21 cellular contexts compared by ENCODE assay signal in genomic region chr6:129908858-129909257, GRCh38. TPM values are rescaled to one million over a fixed set of nuclear protein-coding genes. Genes with fewer than 3 reads are reported as not detected.
A peak's percentile ranks its signal among the peaks of the same experiment; 100 is the strongest.
DNase-seq lines count a peak whose midpoint lies in the region; ATAC-seq and TF ChIP-seq lines count a peak whose summit lies in the region.
"Had no signal": no experiment of that assay in that cellular context is flagged by ENCODE, and none has a peak within 500 bp of the region (broad histone marks: within the 10 kb centered on the region; RNA-seq: fewer than 3 reads in every experiment).

No MANE protein-coding gene starts in this region.

- TF ChIP-seq CTCF in CD8-positive, alpha-beta T cell (IDR thresholded peaks at IDR 0.05): no peak

- H3K27me3 Mint-ChIP-seq in activated T-cell treated with anti-CD3 and anti-CD28 coated beads, Interleukin-2, amount 50 U/mL, for 72 hours (ENCODE audit: low read depth): no peaks in the 10 kb centered on the region
- H3K27me3 Mint-ChIP-seq in stimulated activated naive CD8-positive, alpha-beta T cell treated with anti-CD3 and anti-CD28 coated beads, Interleukin-15, amount 100 ng/mL, for 72 hours: no peaks in the 10 kb centered on the region
- no peaks in the 10 kb centered on the region for H3K27me3 Mint-ChIP-seq in CD8-positive, alpha-beta T cell (ENCODE audit: low read depth)
- H3K27me3 Mint-ChIP-seq: activated naive CD8-positive, alpha-beta T cell treated with anti-CD3 and anti-CD28 coated beads, Interleukin-2, amount 50 U/mL, for 24 hours; CD4-positive, alpha-beta T cell; central memory CD8-positive, alpha-beta T cell had no signal

- H3K4me3 Mint-ChIP-seq in activated T-cell treated with anti-CD3 and anti-CD28 coated beads, Interleukin-2, amount 50 U/mL, for 72 hours: no peak overlapping the region
- no peak overlapping the region for H3K4me3 Mint-ChIP-seq in stimulated activated naive CD8-positive, alpha-beta T cell treated with anti-CD3 and anti-CD28 coated beads, Interleukin-15, amount 100 ng/mL, for 72 hours
- H3K4me3 Mint-ChIP-seq in CD8-positive, alpha-beta T cell: no peak overlapping the region
- H3K4me3 Mint-ChIP-seq: activated naive CD8-positive, alpha-beta T cell treated with anti-CD3 and anti-CD28 coated beads, Interleukin-2, amount 50 U/mL, for 24 hours; CD4-positive, alpha-beta T cell; central memory CD8-positive, alpha-beta T cell had no signal

- H3K9me3 Mint-ChIP-seq in activated T-cell treated with anti-CD3 and anti-CD28 coated beads, Interleukin-2, amount 50 U/mL, for 72 hours: no peaks in the 10 kb centered on the region
- no peaks in the 10 kb centered on the region for H3K9me3 Mint-ChIP-seq in stimulated activated naive CD8-positive, alpha-beta T cell treated with anti-CD3 and anti-CD28 coated beads, Interleukin-15, amount 100 ng/mL, for 72 hours
- no peaks in the 10 kb centered on the region for H3K9me3 Mint-ChIP-seq in CD8-positive, alpha-beta T cell
- H3K9me3 Mint-ChIP-seq: activated naive CD8-positive, alpha-beta T cell treated with anti-CD3 and anti-CD28 coated beads, Interleukin-2, amount 50 U/mL, for 24 hours; CD4-positive, alpha-beta T cell; central memory CD8-positive, alpha-beta T cell had no signal

- CTCF ChIA-PET in CD8-positive, alpha-beta T cell (lab: Charles Lee): no interaction called here

- H3K27ac Mint-ChIP-seq in activated T-cell treated with anti-CD3 and anti-CD28 coated beads, Interleukin-2, amount 50 U/mL, for 72 hours: no peak overlapping the region
- no peak overlapping the region for H3K27ac Mint-ChIP-seq in stimulated activated naive CD8-positive, alpha-beta T cell treated with anti-CD3 and anti-CD28 coated beads, Interleukin-15, amount 100 ng/mL, for 72 hours
- no peak overlapping the region for H3K27ac Mint-ChIP-seq in CD8-positive, alpha-beta T cell
- H3K27ac Mint-ChIP-seq: activated naive CD8-positive, alpha-beta T cell treated with anti-CD3 and anti-CD28 coated beads, Interleukin-2, amount 50 U/mL, for 24 hours; CD4-positive, alpha-beta T cell had no signal

- H3K4me1 Mint-ChIP-seq in activated T-cell treated with anti-CD3 and anti-CD28 coated beads, Interleukin-2, amount 50 U/mL, for 72 hours (ENCODE audit: low read depth): peaks cover 12% of the 10 kb centered on the region
- no peaks in the 10 kb centered on the region for H3K4me1 Mint-ChIP-seq in stimulated activated naive CD8-positive, alpha-beta T cell treated with anti-CD3 and anti-CD28 coated beads, Interleukin-15, amount 100 ng/mL, for 72 hours
- H3K4me1 Mint-ChIP-seq in CD8-positive, alpha-beta T cell (ENCODE audit: low read depth): no peaks in the 10 kb centered on the region

- DNase-seq in activated T-cell treated with anti-CD3 and anti-CD28 coated beads, Interleukin-2, amount 50 U/mL, for 72 hours: no peak
- DNase-seq in activated T-cell treated with anti-CD3 and anti-CD28 coated beads, Interleukin-2, amount 50 U/mL, for 48 hours: no peak
- DNase-seq in stimulated activated naive CD8-positive, alpha-beta T cell treated with anti-CD3 and anti-CD28 coated beads, Interleukin-15, amount 100 ng/mL, for 72 hours: no peak
- DNase-seq in sciatic nerve (ENCODE audit: low spot score): no peak
- no peak for DNase-seq in CD8-positive, alpha-beta T cell
- DNase-seq in OCI-M2 (lab: John Stamatoyannopoulos, UW; ENCODE audit: unreplicated experiment): no peak
- DNase-seq: activated naive CD8-positive, alpha-beta T cell treated with anti-CD3 and anti-CD28 coated beads, Interleukin-2, amount 50 U/mL, for 24 hours; CD4-positive, alpha-beta T cell; HCEC 1CT; mucosa of descending colon; NCI-H2227 treated with DMSO at 0.1 percent for 48 hours; PC-3; thyroid gland had no signal

- ATAC-seq in activated T-cell treated with anti-CD3 and anti-CD28 coated beads, Interleukin-2, amount 50 U/mL, for 72 hours (replicated peaks in 1 of 2): peak; percentile 72 to 90
- ATAC-seq in GM21786 (IDR thresholded peaks at IDR 0.05; ENCODE audit: unreplicated experiment) (peak; percentile 59), HG03097 (IDR thresholded peaks at IDR 0.05; ENCODE audit: low FRiP score, unreplicated experiment) (peak; percentile 77), sciatic nerve (no peak)
- ATAC-seq in stimulated activated naive CD8-positive, alpha-beta T cell treated with anti-CD3 and anti-CD28 coated beads, Interleukin-15, amount 100 ng/mL, for 72 hours: peak; percentile 60
- no peak for ATAC-seq in CD8-positive, alpha-beta T cell
- ATAC-seq: activated naive CD8-positive, alpha-beta T cell treated with anti-CD3 and anti-CD28 coated beads, Interleukin-2, amount 50 U/mL, for 24 hours; mucosa of descending colon; PC-3 had no signal

- H3K36me3 Mint-ChIP-seq in activated T-cell treated with anti-CD3 and anti-CD28 coated beads, Interleukin-2, amount 50 U/mL, for 72 hours (ENCODE audit: insufficient read depth in 2 of 2): no peaks in the 10 kb centered on the region
- H3K36me3 Mint-ChIP-seq in CD8-positive, alpha-beta T cell: no peaks in the 10 kb centered on the region

- no peaks in the 10 kb centered on the region for H3K9me3 ChIP-seq in CD8-positive, alpha-beta T cell (ENCODE audit: low read length)
- H3K9me3 ChIP-seq: mucosa of descending colon, thyroid gland had no signal

- intact Hi-C loops in sciatic nerve (cut with DNase I): no loop called here
- intact Hi-C loops in CD8-positive, alpha-beta T cell (cut with DNase I, micrococcal nuclease): no loop called here

- H3K27ac ChIP-seq in CD8-positive, alpha-beta T cell (ENCODE audit: low read depth, low read length): no peak overlapping the region
- H3K27ac ChIP-seq: parathyroid adenoma, thyroid gland, VCaP had no signal

- H3K36me3 ChIP-seq in CD8-positive, alpha-beta T cell (ENCODE audit: insufficient read depth, low read length): no peaks in the 10 kb centered on the region
- H3K36me3 ChIP-seq: thyroid gland had no signal

- no peak overlapping the region for H3K4me3 ChIP-seq in CD8-positive, alpha-beta T cell (ENCODE audit: low read depth, low read length)
- H3K4me3 ChIP-seq: mucosa of descending colon, thyroid gland had no signal

- H3K27me3 ChIP-seq in CD8-positive, alpha-beta T cell (ENCODE audit: insufficient read depth, low read length): no peaks in the 10 kb centered on the region
- H3K27me3 ChIP-seq: thyroid gland had no signal

- no peaks in the 10 kb centered on the region for H3K4me1 ChIP-seq in CD8-positive, alpha-beta T cell (ENCODE audit: insufficient read depth, low read length)
- H3K4me1 ChIP-seq: parathyroid adenoma, thyroid gland had no signal

- POLR2A ChIA-PET in CD8-positive, alpha-beta T cell (lab: Charles Lee): no interaction called here

RNA-seq across cellular contexts. Expression of gene TMEM244, which starts 47.7 kb away (rescaled TPM):
- not detected for total RNA-seq in activated T-cell treated with anti-CD3 and anti-CD28 coated beads, Interleukin-2, amount 50 U/mL, for 72 hours
- not detected for total RNA-seq in sciatic nerve
- not detected for total RNA-seq in CD8-positive, alpha-beta T cell
- total RNA-seq: CD4-positive, alpha-beta T cell; G401; glomerular endothelial cell; kidney epithelial cell; mucosa of descending colon; PC-3; thyroid gland had no signal

Comparison
In these comparisons a context has a peak if more than half of its experiments do, and no peak if none do; other contexts are left out.
1. ATAC-seq: peak in activated T-cell treated with anti-CD3 and anti-CD28 coated beads, Interleukin-2, amount 50 U/mL, for 72 hours (2 of 2), GM21786 (single experiment), HG03097 (single experiment) and stimulated activated naive CD8-positive, alpha-beta T cell treated with anti-CD3 and anti-CD28 coated beads, Interleukin-15, amount 100 ng/mL, for 72 hours (single experiment); none in sciatic nerve (single experiment) and CD8-positive, alpha-beta T cell (single experiment).